Comparison of ENCODE assay signal across 13 cellular contexts in the genomic region with DNA sequence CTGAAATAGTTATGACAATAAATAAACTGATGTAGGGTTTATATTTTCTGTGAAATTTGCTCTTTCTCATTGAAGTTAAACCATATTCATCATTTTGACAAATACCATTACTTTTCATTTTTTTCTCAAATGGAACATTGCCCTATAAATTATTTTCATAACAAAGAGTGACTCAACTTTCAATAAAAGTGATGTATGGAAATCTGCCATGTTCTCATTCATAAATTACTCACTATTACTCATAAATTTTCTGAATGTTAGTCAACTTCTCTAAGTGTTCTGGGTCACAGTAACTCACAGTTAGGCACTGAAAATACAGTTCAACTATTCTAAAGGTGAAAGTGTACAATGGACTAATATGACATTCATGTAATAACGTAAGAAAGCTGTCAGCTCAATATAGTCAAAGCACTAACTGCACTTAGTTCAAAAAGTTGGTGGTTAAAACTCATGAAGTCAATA. TPM values are rescaled to one million over a fixed set of nuclear protein-coding genes. Genes with fewer than 3 reads are reported as not detected.
DNase-seq lines count a peak whose midpoint lies in the region; ATAC-seq and TF ChIP-seq lines count a peak whose summit lies in the region.
"Had no signal": no experiment of that assay in that cellular context is flagged by ENCODE, and none has a peak within 500 bp of the region (broad histone marks: within the 10 kb centered on the region; RNA-seq: fewer than 3 reads in every experiment).

No MANE protein-coding gene starts in this region.

- H4K91ac ChIP-seq in IMR-90 (ENCODE audit: insufficient read depth, low read depth, low read length) = no peak overlapping the region

- CTCF ChIA-PET in MCF 10A (lab: Yijun Ruan, JAX) (interaction anchor here (0.6 to 0.7 kb wide), 2 partner anchors 60 to 1336 kb away, joined by 3 to 4 read pairs; no protein-coding TSS in a partner anchor), IMR-90 (lab: Yijun Ruan, JAX) (interaction anchor here (0.6 kb wide), 2 partner anchors 477 to 502 kb away, joined by 3 to 6 read pairs; no protein-coding TSS in a partner anchor)

- TF ChIP-seq CTCF in MCF 10A (IDR thresholded peaks at IDR 0.05; ENCODE audit: unreplicated experiment) (no peak), breast epithelium (IDR thresholded peaks at IDR 0.05) (no peak), IMR-90 (conservative IDR thresholded peaks at IDR 0.05; ENCODE audit: low read depth, low read length) (no peak), thoracic aorta (IDR thresholded peaks at IDR 0.05) (no peak)

- H3K79me1 ChIP-seq in IMR-90 (ENCODE audit: low read depth in 1 of 2, low read length in 2 of 2) = no peaks in the 10 kb centered on the region

- no peak overlapping the region for H3K56ac ChIP-seq in IMR-90 (ENCODE audit: extremely low read depth, insufficient read depth, low read length)

- no peak overlapping the region for H3K4me3 Mint-ChIP-seq in MCF 10A (ENCODE audit: unreplicated experiment)
- H3K4me3 Mint-ChIP-seq: activated B cell treated with CpG ODN at 0.5 μM for 24 hours had no signal

- H3K27me3 ChIP-seq in breast epithelium (no peaks in the 10 kb centered on the region), IMR-90 (ENCODE audit: control insufficient read depth, insufficient read depth, low read length) (no peaks in the 10 kb centered on the region), thoracic aorta (replicated peaks; ENCODE audit: insufficient read depth) (no peaks in the 10 kb centered on the region)

- in situ Hi-C loops in IMR-90 (cut with MboI; ENCODE audit: low sequenced_read_pairs) = no loop called here

- no peak overlapping the region for H3K18ac ChIP-seq in IMR-90 (ENCODE audit: low read depth, low read length)

- H2AFZ ChIP-seq in IMR-90 (replicated peaks; ENCODE audit: low read length, poor library complexity) = no peak overlapping the region

- H3K27ac Mint-ChIP-seq in MCF 10A (ENCODE audit: low read depth, unreplicated experiment) = no peak overlapping the region
- H3K27ac Mint-ChIP-seq: activated B cell treated with CpG ODN at 0.5 μM for 24 hours had no signal

- H4K5ac ChIP-seq in IMR-90 (ENCODE audit: low read depth, low read length) = no peak overlapping the region

- no peaks in the 10 kb centered on the region for H3K36me3 Mint-ChIP-seq in MCF 10A (ENCODE audit: insufficient read depth, unreplicated experiment)

- H3K36me3 ChIP-seq in breast epithelium = no peaks in the 10 kb centered on the region
- no peaks in the 10 kb centered on the region for H3K36me3 ChIP-seq in IMR-90 (ENCODE audit: control insufficient read depth, insufficient read depth, low read length)
- no peaks in the 10 kb centered on the region for H3K36me3 ChIP-seq in thoracic aorta

- DNase-seq in MCF 10A (ENCODE audit: unreplicated experiment) (peak; percentile 77), breast epithelium (ENCODE audit: low spot score in 2 of 2) (no peak), IMR-90 (peak; percentile 82), dermis blood vessel endothelial cell (peak; percentile 64), thoracic aorta (ENCODE audit: low spot score) (no peak), sciatic nerve (ENCODE audit: low spot score) (no peak), NCI-H1417 (lab: John Stamatoyannopoulos, UW) (no peak)
- no peak for DNase-seq in stimulated activated CD4-positive, alpha-beta T cell treated with anti-CD3 and anti-CD28 coated beads, Interleukin-4, amount 100 ng/mL, for 4 hours
- DNase-seq: activated B cell treated with CpG ODN at 0.5 μM for 24 hours, C1 segment of cervical spinal cord, Kasumi-1 had no signal

- H3K9me3 ChIP-seq in breast epithelium = no peaks in the 10 kb centered on the region
- H3K9me3 ChIP-seq in IMR-90 (ENCODE audit: control insufficient read depth, insufficient read depth, low read length) = no peaks in the 10 kb centered on the region
- no peaks in the 10 kb centered on the region for H3K9me3 ChIP-seq in thoracic aorta

- H2BK5ac ChIP-seq in IMR-90 (ENCODE audit: low read depth, low read length, poor library complexity, severe bottlenecking) = no peak overlapping the region

- TF ChIP-seq RAD21 in IMR-90 (IDR thresholded peaks at IDR 0.05; ENCODE audit: low read length) = no peak

- H2AK9ac ChIP-seq in IMR-90 (replicated peaks; ENCODE audit: low read depth, low read length, poor library complexity) = no peak overlapping the region

- no peaks in the 10 kb centered on the region for H3K9me1 ChIP-seq in IMR-90 (ENCODE audit: insufficient read depth, low read length)

- H3K4me2 ChIP-seq in IMR-90 (ENCODE audit: low read depth, low read length) = no peak overlapping the region

- H3K27ac ChIP-seq in breast epithelium (no peak overlapping the region), IMR-90 (ENCODE audit: insufficient read depth, low read length) (no peak overlapping the region), thoracic aorta (no peak overlapping the region)

- BruUV-seq in MCF 10A (replicated peaks; lab: Mats Ljungman, UMichigan) (no TSS peak), IMR-90 (replicated peaks; lab: Mats Ljungman, UMichigan) (no TSS peak)

- dilution Hi-C loops in IMR-90 (cut with HindIII; ENCODE audit: low sequenced_read_pairs, unreplicated experiment) = no loop called here

- no peak overlapping the region for H3K4ac ChIP-seq in IMR-90 (ENCODE audit: low read depth, low read length)

- no peak overlapping the region for H2BK20ac ChIP-seq in IMR-90 (ENCODE audit: low read depth, low read length)

- H3K14ac ChIP-seq in IMR-90 (replicated peaks; ENCODE audit: low read depth, low read length) = no peak overlapping the region

- no peak overlapping the region for H2BK120ac ChIP-seq in IMR-90 (ENCODE audit: low read depth, low read length)

- peaks cover 18% of the 10 kb centered on the region for H3K4me1 Mint-ChIP-seq in MCF 10A (ENCODE audit: insufficient read depth, unreplicated experiment)

- H2BK15ac ChIP-seq in IMR-90 (ENCODE audit: low read depth, low read length) = no peak overlapping the region

- peak; percentile 49 for ATAC-seq in IMR-90 (ENCODE audit: low read depth)
- ATAC-seq in thoracic aorta (ENCODE audit: insufficient number of reproducible peaks, low FRiP score, low read depth) = no peak
- no peak for ATAC-seq in sciatic nerve

- H3K9me3 Mint-ChIP-seq in MCF 10A (ENCODE audit: unreplicated experiment) = peaks cover 8% of the 10 kb centered on the region
- H3K9me3 Mint-ChIP-seq: activated B cell treated with CpG ODN at 0.5 μM for 24 hours; central memory CD8-positive, alpha-beta T cell had no signal

- no CpG with 5 or more reads among the region's 1 CpG for WGBS in IMR-90 (ENCODE audit: extremely low coverage in 2 of 2, insufficient read length in 1 of 2), 2 experiments

- no peaks in the 10 kb centered on the region for H3K27me3 Mint-ChIP-seq in MCF 10A (ENCODE audit: insufficient read depth, unreplicated experiment)
- H3K27me3 Mint-ChIP-seq: central memory CD8-positive, alpha-beta T cell had no signal

- H3K9ac ChIP-seq in IMR-90 (ENCODE audit: low read depth, low read length) = no peak overlapping the region

- H4K20me1 ChIP-seq in IMR-90 (ENCODE audit: insufficient read depth, low read length) = no peaks in the 10 kb centered on the region

- no peak overlapping the region for H2AK5ac ChIP-seq in IMR-90 (ENCODE audit: low read depth, low read length)

- H3K4me1 ChIP-seq in breast epithelium = no peaks in the 10 kb centered on the region
- no peaks in the 10 kb centered on the region for H3K4me1 ChIP-seq in IMR-90 (ENCODE audit: control insufficient read depth, insufficient read depth, low read length)
- peaks cover 0 to 10% of the 10 kb centered on the region in 2 donors for H3K4me1 ChIP-seq in thoracic aorta (ENCODE audit: control insufficient read depth in 1 of 2, low read depth in 2 of 2)

- no peak overlapping the region for H3K23ac ChIP-seq in IMR-90 (ENCODE audit: low read depth, low read length)

- POLR2A ChIA-PET in MCF 10A (lab: Yijun Ruan, JAX) = interaction anchor here (0.9 kb wide), 1 partner anchor 20 kb away, joined by 3 read pairs; no protein-coding TSS in a partner anchor
- POLR2A ChIA-PET in IMR-90 (lab: Charles Lee; ENCODE audit: unreplicated experiment) = no interaction called here

- no peak overlapping the region for H4K8ac ChIP-seq in IMR-90 (ENCODE audit: low read depth in 2 of 2, low read length in 2 of 2)

- intact Hi-C loops in MCF 10A (cut with micrococcal nuclease) = no loop called here
- intact Hi-C loops in breast epithelium (cut with DNase I; ENCODE audit: low total_unique reads) = no loop called here
- intact Hi-C loops in IMR-90 (cut with micrococcal nuclease) = no loop called here
- intact Hi-C loops in sciatic nerve (cut with DNase I) = no loop called here

- no peak overlapping the region for H3K4me3 ChIP-seq in breast epithelium
- no peak overlapping the region for H3K4me3 ChIP-seq in IMR-90 (ENCODE audit: insufficient read depth, low read depth, low read length)
- H3K4me3 ChIP-seq in thoracic aorta = peak overlapping the region; percentile 46

- no peak for TF ChIP-seq POLR2A in breast epithelium (IDR thresholded peaks at IDR 0.05)
- TF ChIP-seq POLR2A in IMR-90 (IDR thresholded peaks at IDR 0.05; ENCODE audit: low read depth, low read length) = no peak

TF ChIP-seq in IMR-90, 13 proteins besides CTCF, POLR2A, EP300 and RAD21 (continues in another document):
- TF ChIP-seq, protein P1, sequence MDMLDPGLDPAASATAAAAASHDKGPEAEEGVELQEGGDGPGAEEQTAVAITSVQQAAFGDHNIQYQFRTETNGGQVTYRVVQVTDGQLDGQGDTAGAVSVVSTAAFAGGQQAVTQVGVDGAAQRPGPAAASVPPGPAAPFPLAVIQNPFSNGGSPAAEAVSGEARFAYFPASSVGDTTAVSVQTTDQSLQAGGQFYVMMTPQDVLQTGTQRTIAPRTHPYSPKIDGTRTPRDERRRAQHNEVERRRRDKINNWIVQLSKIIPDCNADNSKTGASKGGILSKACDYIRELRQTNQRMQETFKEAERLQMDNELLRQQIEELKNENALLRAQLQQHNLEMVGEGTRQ (IDR thresholded peaks at IDR 0.05; ENCODE audit: low read depth, low read length) = no peak
- TF ChIP-seq FOS (IDR thresholded peaks at IDR 0.05; ENCODE audit: low read depth, low read length) (no peak; the same call in 1 of the 2 replicates), BHLHE40 (IDR thresholded peaks at IDR 0.05; ENCODE audit: low read depth, low read length) (no peak)

RNA-seq across cellular contexts. Expression of gene STX11, which starts 19.0 kb away (rescaled TPM):
- 1.1 and 2.1 TPM in 2 replicates for total RNA-seq in MCF 10A (2022)
- 10 to 100 TPM; 20.0 to 46.4 (median 22.8) TPM for total RNA-seq in breast epithelium
- total RNA-seq in IMR-90 (2012; rRNA removed) = 0.54 and 0.56 TPM in 2 replicates
- polyA plus RNA-seq in IMR-90 (2012; rRNA removed) = 0.68 and 0.83 TPM in 2 replicates
- polyA plus RNA-seq in IMR-90 (2012; cell fraction: cytosol; rRNA removed) = 0.64 and 1.2 TPM in 2 replicates
- polyA plus RNA-seq in IMR-90 (2012; cell fraction: nucleus; rRNA removed; ENCODE audit: low replicate concordance) = 0.45 and 0.59 TPM in 2 replicates
- 16.7 and 17.2 TPM in 2 replicates for total RNA-seq in dermis blood vessel endothelial cell
- 10 to 100 TPM; 12.1 to 17.2 TPM for total RNA-seq in thoracic aorta
- total RNA-seq in sciatic nerve = 7.1 TPM
- polyA plus RNA-seq: neural cell had no signal

RNA-seq across cellular contexts. Expression of gene SF3B5, which starts 35.9 kb away (rescaled TPM):
- total RNA-seq in MCF 10A (2022) (211 and 298 TPM in 2 replicates), breast epithelium (100 to 1,000 TPM; 122 to 176 (median 155) TPM), IMR-90 (2012; rRNA removed) (227 and 242 TPM in 2 replicates), dermis blood vessel endothelial cell (69.7 and 124 TPM in 2 replicates), thoracic aorta (10 to 100 TPM; 92.6 to 95.7 TPM), sciatic nerve (74.4 TPM)
- polyA plus RNA-seq in IMR-90 (2012; rRNA removed) = 290 and 333 TPM in 2 replicates
- polyA plus RNA-seq in IMR-90 (2012; cell fraction: cytosol; rRNA removed) = 375 and 435 TPM in 2 replicates
- 143 and 157 TPM in 2 replicates for polyA plus RNA-seq in IMR-90 (2012; cell fraction: nucleus; rRNA removed; ENCODE audit: low replicate concordance)

Comparison
In these comparisons a context has a peak if more than half of its experiments do, and no peak if none do; other contexts are left out.
1. DNase-seq: peak in MCF 10A (single experiment), IMR-90 (single experiment) and dermis blood vessel endothelial cell (single experiment); none in breast epithelium (0 of 2), thoracic aorta (single experiment), sciatic nerve (single experiment), stimulated activated CD4-positive, alpha-beta T cell treated with anti-CD3 and anti-CD28 coated beads, Interleukin-4, amount 100 ng/mL, for 4 hours (0 of 2) and NCI-H1417 (0 of 3).